ENCODE assay signal across 8 cellular contexts in the genomic region with DNA sequence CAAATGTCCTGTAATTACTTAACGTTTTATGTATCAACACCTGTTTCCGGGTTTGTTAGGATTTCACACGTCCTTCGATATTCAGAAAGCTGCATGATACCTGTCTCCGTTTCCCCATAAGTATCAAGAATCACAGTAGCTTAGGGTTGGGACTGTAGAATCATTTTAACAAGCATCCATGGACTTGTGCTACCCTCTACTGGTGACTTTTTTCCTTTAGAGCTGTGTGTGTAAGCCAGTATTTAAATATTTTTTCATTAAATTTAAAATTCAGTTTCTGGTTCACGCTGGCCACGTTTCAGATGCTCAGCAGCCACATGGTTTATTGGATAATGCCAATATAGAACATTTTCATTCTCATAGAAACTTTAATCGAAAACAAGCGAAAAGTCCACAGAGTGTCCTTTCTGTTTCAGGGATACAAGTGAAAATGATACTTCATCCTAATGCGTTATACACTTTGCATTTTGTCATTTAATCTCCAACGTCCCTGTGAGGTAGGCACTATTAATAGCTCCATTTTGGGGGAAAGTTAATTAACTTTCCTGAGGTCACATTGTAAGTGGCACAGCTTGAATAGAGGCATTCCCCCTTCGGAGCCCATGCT.
A peak's percentile ranks its signal among the peaks of the same experiment; 100 is the strongest.
DNase-seq lines count a peak whose midpoint lies in the region; ATAC-seq and TF ChIP-seq lines count a peak whose summit lies in the region.

No MANE protein-coding gene starts in this region.

- peaks cover 1% of the 10 kb centered on the region for H3K4me1 Mint-ChIP-seq in activated T-cell treated with anti-CD3 and anti-CD28 coated beads, Interleukin-2, amount 50 U/mL, for 24 hours (ENCODE audit: low read depth)

- H3K27ac Mint-ChIP-seq in activated T-cell treated with anti-CD3 and anti-CD28 coated beads, Interleukin-2, amount 50 U/mL, for 24 hours, result no peak overlapping the region

- H3K4me3 ChIP-seq in astrocyte of the spinal cord (ENCODE audit: low read depth, low read length), result no peak overlapping the region

- no peak overlapping the region for H3K4me3 Mint-ChIP-seq in activated T-cell treated with anti-CD3 and anti-CD28 coated beads, Interleukin-2, amount 50 U/mL, for 24 hours

- no peaks in the 10 kb centered on the region for H3K36me3 Mint-ChIP-seq in activated T-cell treated with anti-CD3 and anti-CD28 coated beads, Interleukin-2, amount 50 U/mL, for 24 hours (ENCODE audit: low read depth)

- DNase-seq in activated T-cell treated with anti-CD3 and anti-CD28 coated beads for 4 hours (peak; percentile 20), HT-29 (ENCODE audit: low spot score) (peak; percentile 76), NCI-H774 (lab: John Stamatoyannopoulos, UW) (peak; percentile 20), astrocyte of the spinal cord (ENCODE audit: low read depth, low spot score) (peak; percentile 73), iPS DF 4.7 (ENCODE audit: extremely low read depth, low spot score) (peak; percentile 36)
- no peak for DNase-seq in activated T-cell treated with anti-CD3 and anti-CD28 coated beads, Interleukin-2, amount 50 U/mL, for 24 hours
- DNase-seq in stimulated activated CD4-positive, alpha-beta T cell treated with anti-CD3 and anti-CD28 coated beads, Interleukin-4, amount 100 ng/mL, for 24 hours, result peak; percentile 34

- peak; percentile 56 for TF ChIP-seq CTCF in astrocyte of the spinal cord (IDR thresholded peaks at IDR 0.05; ENCODE audit: low read depth, low read length)

- no peaks in the 10 kb centered on the region for H3K9me3 Mint-ChIP-seq in activated T-cell treated with anti-CD3 and anti-CD28 coated beads, Interleukin-2, amount 50 U/mL, for 24 hours

- peaks cover 10% of the 10 kb centered on the region for H3K27me3 Mint-ChIP-seq in activated T-cell treated with anti-CD3 and anti-CD28 coated beads, Interleukin-2, amount 50 U/mL, for 24 hours

- no peak for ATAC-seq in GM21723 (IDR thresholded peaks at IDR 0.05; ENCODE audit: unreplicated experiment)

- in situ Hi-C loops in astrocyte of the spinal cord (cut with HindIII; ENCODE audit: low sequenced_read_pairs), result no loop called here
